15 cellular contexts compared by ENCODE assay signal in genomic region chr22:35156945-35157344, GRCh38.
"Had no signal": no experiment of that assay in that cellular context is flagged by ENCODE, and none has a peak within 500 bp of the region (broad histone marks: within the 10 kb centered on the region; RNA-seq: fewer than 3 reads in every experiment).

No MANE protein-coding gene starts in this region.

- H3K27ac ChIP-seq: dorsolateral prefrontal cortex, thyroid gland, vagina had no signal

- H3K4me1 Mint-ChIP-seq: activated B cell treated with CpG ODN at 0.5 μM for 24 hours; stimulated activated memory B cell treated with anti-CD40 and anti-IgM and Interleukin-4, amounts not matched to agents 10 μg/mL and 1 μg/mL and 100 μg/mL, for 72 hours had no signal

- H3K4me3 ChIP-seq: dorsolateral prefrontal cortex, thyroid gland, vagina had no signal

- H3K4me3 Mint-ChIP-seq: activated B cell treated with CpG ODN at 0.5 μM for 24 hours; activated CD8-positive, alpha-beta T cell treated with anti-CD3 and anti-CD28 coated beads for 36 hours; activated naive CD8-positive, alpha-beta T cell; activated T-cell treated with anti-CD3 and anti-CD28 coated beads, Interleukin-2, amount 50 U/mL, for 72 hours; natural killer cell treated with Interleukin-12 subunit alpha and Interleukin-12 subunit beta and Interleukin-15 and Interleukin-18, amount 100 ng/mL, for 72 hours; stimulated activated memory B cell treated with anti-CD40 and anti-IgM and Interleukin-4, amounts not matched to agents 10 μg/mL and 1 μg/mL and 100 μg/mL, for 72 hours had no signal

- DNase-seq: activated B cell treated with CpG ODN at 0.5 μM for 24 hours; activated gamma-delta T cell; activated T-cell treated with anti-CD3 and anti-CD28 coated beads, Interleukin-2, amount 50 U/mL, for 72 hours; amniotic stem cell; dorsolateral prefrontal cortex; left colon; occipital lobe; stimulated activated CD4-positive, alpha-beta T cell treated with anti-CD3 and anti-CD28 coated beads, Interleukin-2, amount 100 ng/mL, for 48 hours; thyroid gland had no signal

- H3K36me3 Mint-ChIP-seq: activated naive CD8-positive, alpha-beta T cell; natural killer cell treated with Interleukin-12 subunit alpha and Interleukin-12 subunit beta and Interleukin-15 and Interleukin-18, amount 100 ng/mL, for 72 hours; stimulated activated memory B cell treated with anti-CD40 and anti-IgM and Interleukin-4, amounts not matched to agents 10 μg/mL and 1 μg/mL and 100 μg/mL, for 72 hours had no signal

- H3K9me3 Mint-ChIP-seq: activated B cell treated with CpG ODN at 0.5 μM for 24 hours; activated CD8-positive, alpha-beta T cell treated with anti-CD3 and anti-CD28 coated beads for 36 hours; activated T-cell treated with anti-CD3 and anti-CD28 coated beads, Interleukin-2, amount 50 U/mL, for 72 hours; natural killer cell treated with Interleukin-12 subunit alpha and Interleukin-12 subunit beta and Interleukin-15 and Interleukin-18, amount 100 ng/mL, for 72 hours; stimulated activated memory B cell treated with anti-CD40 and anti-IgM and Interleukin-4, amounts not matched to agents 10 μg/mL and 1 μg/mL and 100 μg/mL, for 72 hours had no signal

- H3K4me1 ChIP-seq: thyroid gland, vagina had no signal

- H3K27me3 ChIP-seq: thyroid gland, vagina had no signal

- ATAC-seq: activated CD8-positive, alpha-beta T cell treated with anti-CD3 and anti-CD28 coated beads for 36 hours; activated T-cell treated with anti-CD3 and anti-CD28 coated beads, Interleukin-2, amount 50 U/mL, for 72 hours; esophagus mucosa; left colon; stimulated activated memory B cell treated with anti-CD40 and anti-IgM and Interleukin-4, amounts not matched to agents 10 μg/mL and 1 μg/mL and 100 μg/mL, for 72 hours had no signal

- H3K9me3 ChIP-seq: thyroid gland, vagina had no signal

- H3K36me3 ChIP-seq: thyroid gland, vagina had no signal

- H3K27ac Mint-ChIP-seq: activated B cell treated with CpG ODN at 0.5 μM for 24 hours; activated CD8-positive, alpha-beta T cell treated with anti-CD3 and anti-CD28 coated beads for 36 hours; activated naive CD8-positive, alpha-beta T cell; activated T-cell treated with anti-CD3 and anti-CD28 coated beads, Interleukin-2, amount 50 U/mL, for 72 hours; natural killer cell treated with Interleukin-12 subunit alpha and Interleukin-12 subunit beta and Interleukin-15 and Interleukin-18, amount 100 ng/mL, for 72 hours; stimulated activated memory B cell treated with anti-CD40 and anti-IgM and Interleukin-4, amounts not matched to agents 10 μg/mL and 1 μg/mL and 100 μg/mL, for 72 hours had no signal
